ENCODE assay signal across 18 cellular contexts in genomic region chr19:35320285-35320706, GRCh38. TPM values are rescaled to one million over a fixed set of nuclear protein-coding genes. Genes with fewer than 3 reads are reported as not detected.
A peak's percentile ranks its signal among the peaks of the same experiment; 100 is the strongest.
DNase-seq lines count a peak whose midpoint lies in the region; ATAC-seq and TF ChIP-seq lines count a peak whose summit lies in the region.
"Had no signal": no experiment of that assay in that cellular context is flagged by ENCODE, and none has a peak within 500 bp of the region (broad histone marks: within the 10 kb centered on the region; RNA-seq: fewer than 3 reads in every experiment).

No MANE protein-coding gene starts in this region.

- no peaks in the 10 kb centered on the region for H3K36me3 Mint-ChIP-seq in stimulated activated naive B cell treated with anti-CD40 and anti-IgM and Interleukin-4, amounts not matched to agents 10 μg/mL and 1 μg/mL and 100 μg/mL, for 72 hours
- H3K36me3 Mint-ChIP-seq: activated CD8-positive, alpha-beta memory T cell treated with anti-CD3 and anti-CD28 coated beads, Interleukin-2, amount 10 ng/mL, durations not matched to agents 7 days and 5 days; neural progenitor cell had no signal

- intact Hi-C loops in esophagus squamous epithelium (cut with DNase I), result no loop called here

- peaks cover 59 to 88% of the 10 kb centered on the region in 2 donors for H3K4me1 Mint-ChIP-seq in stimulated activated naive B cell treated with anti-CD40 and anti-IgM and Interleukin-4, amounts not matched to agents 10 μg/mL and 1 μg/mL and 100 μg/mL, for 72 hours
- H3K4me1 Mint-ChIP-seq: WTC11 had no signal

- H3K9me3 Mint-ChIP-seq in stimulated activated naive B cell treated with anti-CD40 and anti-IgM and Interleukin-4, amounts not matched to agents 10 μg/mL and 1 μg/mL and 100 μg/mL, for 72 hours, result peaks cover 0 to 2% of the 10 kb centered on the region in 2 donors
- H3K9me3 Mint-ChIP-seq: neural progenitor cell had no signal

- H3K4me3 Mint-ChIP-seq in stimulated activated naive B cell treated with anti-CD40 and anti-IgM and Interleukin-4, amounts not matched to agents 10 μg/mL and 1 μg/mL and 100 μg/mL, for 72 hours, result peak overlapping the region; percentile 26 to 65
- H3K4me3 Mint-ChIP-seq: activated CD8-positive, alpha-beta memory T cell treated with anti-CD3 and anti-CD28 coated beads, Interleukin-2, amount 10 ng/mL, durations not matched to agents 7 days and 5 days; neural progenitor cell; WTC11 had no signal

- WGBS in esophagus squamous epithelium, 2 donors, result 43 to 51% methylated on average over 4 to 7 of the region's 7 CpGs

- H3K27ac Mint-ChIP-seq in stimulated activated naive B cell treated with anti-CD40 and anti-IgM and Interleukin-4, amounts not matched to agents 10 μg/mL and 1 μg/mL and 100 μg/mL, for 72 hours, result peak overlapping the region; percentile 83
- H3K27ac Mint-ChIP-seq: activated CD8-positive, alpha-beta memory T cell treated with anti-CD3 and anti-CD28 coated beads, Interleukin-2, amount 10 ng/mL, durations not matched to agents 7 days and 5 days; neural progenitor cell; WTC11 had no signal

- H3K27ac ChIP-seq in cingulate gyrus (ENCODE audit: low read depth, low read length), result peak overlapping the region; percentile 11
- no peak overlapping the region for H3K27ac ChIP-seq in esophagus squamous epithelium
- H3K27ac ChIP-seq: gastroesophageal sphincter, neural progenitor cell had no signal

- peaks cover 0 to 8% (median 0%) of the 10 kb centered on the region in 3 donors for H3K9me3 ChIP-seq in esophagus squamous epithelium

- peaks cover 2 to 22% (median 5%) of the 10 kb centered on the region in 3 donors for H3K4me1 ChIP-seq in esophagus squamous epithelium
- H3K4me1 ChIP-seq: gastroesophageal sphincter, neural progenitor cell had no signal

- H3K27me3 Mint-ChIP-seq in stimulated activated naive B cell treated with anti-CD40 and anti-IgM and Interleukin-4, amounts not matched to agents 10 μg/mL and 1 μg/mL and 100 μg/mL, for 72 hours, result no peaks in the 10 kb centered on the region

- H3K27me3 ChIP-seq in esophagus squamous epithelium, result peaks cover 0 to 11% (median 0%) of the 10 kb centered on the region in 4 donors
- H3K27me3 ChIP-seq: neural progenitor cell had no signal

- peak; percentile 54 to 55 for ATAC-seq in stimulated activated naive B cell treated with anti-CD40 and anti-IgM and Interleukin-4, amounts not matched to agents 10 μg/mL and 1 μg/mL and 100 μg/mL, for 72 hours (replicated peaks)
- no peak for ATAC-seq in GM18867 (IDR thresholded peaks at IDR 0.05; ENCODE audit: unreplicated experiment)
- ATAC-seq: activated CD8-positive, alpha-beta memory T cell treated with anti-CD3 and anti-CD28 coated beads, Interleukin-2, amount 10 ng/mL, durations not matched to agents 7 days and 5 days; gastroesophageal sphincter; WTC11 had no signal

- TF ChIP-seq POLR2A in NB4 (IDR thresholded peaks at IDR 0.05; ENCODE audit: extremely low read depth, insufficient read length) (no peak), esophagus squamous epithelium (IDR thresholded peaks at IDR 0.05) (no peak)

- H3K36me3 ChIP-seq in esophagus squamous epithelium, result no peaks in the 10 kb centered on the region
- H3K36me3 ChIP-seq: gastroesophageal sphincter, neural progenitor cell had no signal

- no peak overlapping the region for H3K4me3 ChIP-seq in NB4 (ENCODE audit: low read depth, low read length)
- no peak overlapping the region for H3K4me3 ChIP-seq in esophagus squamous epithelium
- H3K4me3 ChIP-seq: gastroesophageal sphincter, neural progenitor cell had no signal

- TF ChIP-seq CTCF in NB4 (IDR thresholded peaks at IDR 0.05; ENCODE audit: low read depth, low read length), result no peak
- no peak for TF ChIP-seq CTCF in esophagus squamous epithelium (IDR thresholded peaks at IDR 0.05)

- DNase-seq in GDM1 (lab: John Stamatoyannopoulos, UW) (peak; percentile 11), NB4 (ENCODE audit: low read depth) (peak; percentile 83), esophagus squamous epithelium (lab: John Stamatoyannopoulos, UW) (no peak), NCI-H1092 treated with DMSO at 0.1 percent for 48 hours (lab: John Stamatoyannopoulos, UW) (no peak)
- DNase-seq in stimulated activated naive B cell treated with anti-CD40 and anti-IgM and Interleukin-4, amounts not matched to agents 10 μg/mL and 1 μg/mL and 100 μg/mL, for 72 hours, result no peak
- DNase-seq: activated CD8-positive, alpha-beta memory T cell treated with anti-CD3 and anti-CD28 coated beads, Interleukin-2, amount 10 ng/mL, durations not matched to agents 7 days and 5 days; activated effector memory CD4-positive, alpha-beta T cell treated with anti-CD3 and anti-CD28 coated beads, Interleukin-2, amount 50 U/mL, for 16 hours; aorta; HCEC 1CT; mammary epithelial cell; NCI-H1048; NCI-H82 had no signal

RNA-seq across cellular contexts. Expression of gene CD22, which starts 8.7 kb away (rescaled TPM):
- total RNA-seq in esophagus squamous epithelium, result 1 to 10 TPM in 2 of 4 donors, under 1 TPM in 2; 0.11 to 6.1 (median 1.9) TPM

RNA-seq across cellular contexts. Expression of gene FFAR1, which starts 27.4 kb away (rescaled TPM):
- total RNA-seq in esophagus squamous epithelium, result not detected
- total RNA-seq: activated CD8-positive, alpha-beta memory T cell treated with anti-CD3 and anti-CD28 coated beads, Interleukin-2, amount 10 ng/mL, durations not matched to agents 7 days and 5 days; aorta; gastroesophageal sphincter; mammary epithelial cell; RPMI7951 had no signal

RNA-seq across cellular contexts. Expression of gene MAG, which starts 28.3 kb away (rescaled TPM):
- total RNA-seq in esophagus squamous epithelium, result 1 to 10 TPM in 1 of 4 donors, not detected in 3; 2.3 TPM
- total RNA-seq: mammary epithelial cell, RPMI7951 had no signal

RNA-seq across cellular contexts. Expression of gene FFAR3, which starts 38.0 kb away (rescaled TPM):
- not detected for total RNA-seq in esophagus squamous epithelium
- total RNA-seq: activated CD8-positive, alpha-beta memory T cell treated with anti-CD3 and anti-CD28 coated beads, Interleukin-2, amount 10 ng/mL, durations not matched to agents 7 days and 5 days; mammary epithelial cell; RPMI7951; WTC11 had no signal

RNA-seq across cellular contexts. Expression of gene HAMP, which starts 38.0 kb away (rescaled TPM):
- total RNA-seq in esophagus squamous epithelium, result not detected
- total RNA-seq: gastroesophageal sphincter, RPMI7951 had no signal

Comparison
In these comparisons a context has a peak if more than half of its experiments do, and no peak if none do; other contexts are left out.
1. DNase-seq: peak in GDM1 (single experiment) and NB4 (single experiment); none in stimulated activated naive B cell treated with anti-CD40 and anti-IgM and Interleukin-4, amounts not matched to agents 10 μg/mL and 1 μg/mL and 100 μg/mL, for 72 hours (single experiment), esophagus squamous epithelium (single experiment) and NCI-H1092 treated with DMSO at 0.1 percent for 48 hours (single experiment).